Comparison of ENCODE assay signal across 24 cellular contexts in the genomic region with DNA sequence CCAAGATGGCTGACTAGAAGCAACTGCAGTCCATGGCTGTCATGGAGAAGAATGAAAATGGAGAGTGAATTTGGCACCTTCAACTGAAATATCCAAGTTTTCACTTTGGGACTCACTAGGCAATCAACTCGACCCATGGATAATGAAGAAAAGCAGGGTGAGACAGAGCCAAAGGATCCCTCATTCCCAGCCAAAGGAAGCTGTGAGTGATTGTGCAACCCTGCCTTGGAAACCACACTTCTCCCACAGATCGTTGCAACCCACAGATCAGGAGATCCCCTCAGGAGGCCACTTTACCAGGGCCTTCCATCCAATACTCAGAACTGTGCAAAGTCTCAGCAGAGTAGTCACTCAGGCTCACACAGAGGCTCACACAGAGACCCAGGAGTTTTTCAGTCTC. TPM values are rescaled to one million over a fixed set of nuclear protein-coding genes. Genes with fewer than 3 reads are reported as not detected.
A peak's percentile ranks its signal among the peaks of the same experiment; 100 is the strongest.
DNase-seq lines count a peak whose midpoint lies in the region; ATAC-seq, FAIRE-seq and TF ChIP-seq lines count a peak whose summit lies in the region.
"Had no signal": no experiment of that assay in that cellular context is flagged by ENCODE, and none has a peak within 500 bp of the region (broad histone marks: within the 10 kb centered on the region; RNA-seq: fewer than 3 reads in every experiment).

No MANE protein-coding gene starts in this region.

- 0% methylated on average over 1 of the region's 2 CpGs for WGBS in HepG2 (ENCODE audit: low lambda C conversion rate)
- 18% methylated on average over 2 of the region's 2 CpGs for WGBS in right lobe of liver (ENCODE audit: insufficient coverage, low coverage, low lambda C conversion rate, missing lambda C conversion rate)
- 55% methylated on average over 2 of the region's 2 CpGs for WGBS in mesenchymal stem cell

- no peak for ATAC-seq in HepG2
- no peak for ATAC-seq in right lobe of liver
- ATAC-seq in HG02981 (IDR thresholded peaks at IDR 0.05; ENCODE audit: unreplicated experiment) = no peak
- ATAC-seq: CD8-positive, alpha-beta T cell had no signal

- FAIRE-seq in HepG2 (lab: Jason Lieb, UNC) = no peak
- FAIRE-seq: GM12891, GM18507, H1 had no signal

- CTCF ChIA-PET in HepG2 (lab: Yijun Ruan, JAX; ENCODE audit: low intra/inter-chr PET ratio, low total read pairs) = no interaction called here

- no peak overlapping the region for H3K9ac ChIP-seq in HepG2 (ENCODE audit: insufficient read depth, low read depth, low read length)
- H3K9ac ChIP-seq in mesenchymal stem cell (ENCODE audit: low read length) = no peak overlapping the region
- H3K9ac ChIP-seq: BLaER1 had no signal

- no peaks in the 10 kb centered on the region for H3K36me3 ChIP-seq in HepG2 (replicated peaks in 1 of 2; ENCODE audit: control insufficient read depth in 1 of 2, insufficient read depth in 2 of 2, low read length in 2 of 2)
- no peaks in the 10 kb centered on the region for H3K36me3 ChIP-seq in right lobe of liver
- H3K36me3 ChIP-seq in mesenchymal stem cell (ENCODE audit: control insufficient read depth in 1 of 2, insufficient read depth in 2 of 2, low read depth in 1 of 2, low read length in 2 of 2) = no peaks in the 10 kb centered on the region
- H3K36me3 ChIP-seq: BLaER1 had no signal

- no peak overlapping the region for H4K91ac ChIP-seq in mesenchymal stem cell (ENCODE audit: low read length)

- DNase-seq in HepG2 (ENCODE audit: low spot score) (no peak), right lobe of liver (no peak), amniotic epithelial cell (ENCODE audit: low read depth) (peak; percentile 77), mesenchymal stem cell (peak; percentile 12), NCI-H2107 treated with DMSO at 0.1 percent for 48 hours (lab: John Stamatoyannopoulos, UW; ENCODE audit: unreplicated experiment) (no peak), caudate nucleus (lab: John Stamatoyannopoulos, UW) (no peak)
- no peak for DNase-seq in activated T-cell treated with anti-CD3 and anti-CD28 coated beads, Interleukin-2, amount 50 U/mL, for 48 hours
- DNase-seq: 8988T; CD8-positive, alpha-beta T cell; DMS79 treated with DMSO at 0.1 percent for 48 hours; GDM1; HFFc6; Kasumi-1; NCI-H187 treated with DMSO at 0.1 percent for 48 hours; NCI-H2171; NCI-H748 treated with DMSO at 0.1 percent for 48 hours; OCI-M1; RPMI8226 had no signal

- H3K4me2 ChIP-seq in HepG2 (ENCODE audit: low read depth, low read length) (no peak overlapping the region), mesenchymal stem cell (ENCODE audit: low read length, poor library complexity, severe bottlenecking) (no peak overlapping the region)
- H3K4me2 ChIP-seq: BLaER1 had no signal

- BruUV-seq in HepG2 (replicated peaks; lab: Mats Ljungman, UMichigan) = no TSS peak

- H3K4ac ChIP-seq in mesenchymal stem cell (ENCODE audit: low read depth in 1 of 2, low read length in 2 of 2) = no peak overlapping the region

- no peaks in the 10 kb centered on the region; the same call in 1 of the 2 replicates for H3K9me3 ChIP-seq in HepG2 (ENCODE audit: low read length)
- no peaks in the 10 kb centered on the region for H3K9me3 ChIP-seq in right lobe of liver
- peaks cover 17% of the 10 kb centered on the region for H3K9me3 ChIP-seq in mesenchymal stem cell (ENCODE audit: control insufficient read depth, low read length)

- H2BK15ac ChIP-seq in mesenchymal stem cell (ENCODE audit: low read depth, poor library complexity, severe bottlenecking) = no peak overlapping the region

- H3K79me2 ChIP-seq in HepG2 (ENCODE audit: insufficient read depth, low read length) = no peaks in the 10 kb centered on the region

- TF ChIP-seq POLR2A in HepG2 (IDR thresholded peaks at IDR 0.05; ENCODE audit: insufficient read depth in 1 of 2, low read depth in 2 of 2, low read length in 2 of 2) (no peak), right lobe of liver (IDR thresholded peaks at IDR 0.05) (no peak)

- no peak overlapping the region for H4K8ac ChIP-seq in mesenchymal stem cell (ENCODE audit: low read length)

- H3K79me1 ChIP-seq in mesenchymal stem cell (replicated peaks; ENCODE audit: low read length, poor library complexity, severe bottlenecking) = no peaks in the 10 kb centered on the region

- H3K23ac ChIP-seq in mesenchymal stem cell (ENCODE audit: low read length in 2 of 2) = no peak overlapping the region

- H3K4me3 ChIP-seq in HepG2 (replicated peaks in 1 of 3; ENCODE audit: insufficient read depth in 1 of 3, low read depth in 2 of 3, low read length in 3 of 3) (no peak overlapping the region), right lobe of liver (no peak overlapping the region), mesenchymal stem cell (ENCODE audit: insufficient read depth in 1 of 2, low read depth in 1 of 2, low read length in 2 of 2) (no peak overlapping the region)
- H3K4me3 ChIP-seq: BLaER1 had no signal

- no peak for TF ChIP-seq EP300 in HepG2 (IDR thresholded peaks at IDR 0.05; ENCODE audit: low read depth in 2 of 2, low read length in 2 of 2)
- no peak for TF ChIP-seq EP300 in HepG2 (CRISPR knock-in tag; IDR thresholded peaks at IDR 0.05; ENCODE audit: borderline replicate concordance)

- POLR2A ChIA-PET in HepG2 (lab: Yijun Ruan, JAX) = no interaction called here

- H2AK5ac ChIP-seq in mesenchymal stem cell (ENCODE audit: low read length, severe bottlenecking) = no peak overlapping the region

- H3K14ac ChIP-seq in mesenchymal stem cell (ENCODE audit: low read length in 2 of 2) = no peak overlapping the region

- TF ChIP-seq CTCF in HepG2 (CRISPR knock-in tag; IDR thresholded peaks at IDR 0.05) = no peak
- no peak for TF ChIP-seq CTCF in right lobe of liver (IDR thresholded peaks at IDR 0.05)

- H2BK5ac ChIP-seq in mesenchymal stem cell (ENCODE audit: low read depth, low read length, poor library complexity, severe bottlenecking) = no peak overlapping the region

- H3K4me1 ChIP-seq in HepG2 (ENCODE audit: insufficient read depth, low read length) (peaks cover 9% of the 10 kb centered on the region), right lobe of liver (no peaks in the 10 kb centered on the region), mesenchymal stem cell (ENCODE audit: control insufficient read depth, insufficient read depth, low read depth, low read length) (peaks cover 4% of the 10 kb centered on the region)
- H3K4me1 ChIP-seq: BLaER1 had no signal

- in situ Hi-C loops in HepG2 (cut with HindIII; ENCODE audit: extremely low pct_ligation_motif_present, low pct_unique_long_range_greater_than_20kb) = no loop called here

- intact Hi-C loops in HepG2 (cut with micrococcal nuclease; ENCODE audit: unreplicated experiment) = no loop called here
- intact Hi-C loops in right lobe of liver (cut with DNase I) = no loop called here

- no peak overlapping the region for H2AFZ ChIP-seq in HepG2 (ENCODE audit: low read length)
- no peak overlapping the region for H2AFZ ChIP-seq in mesenchymal stem cell (ENCODE audit: low read depth, low read length)

- no peak overlapping the region for H2BK12ac ChIP-seq in mesenchymal stem cell (ENCODE audit: low read length in 2 of 2)

- H4K20me1 ChIP-seq in HepG2 (ENCODE audit: insufficient read depth, low read length) = peaks cover 2% of the 10 kb centered on the region; the same call in 1 of the 2 replicates
- H4K20me1 ChIP-seq: BLaER1 had no signal

- H3K18ac ChIP-seq in mesenchymal stem cell (ENCODE audit: low read depth in 1 of 2, low read length in 2 of 2) = no peak overlapping the region

- H3K27me3 ChIP-seq in HepG2 (ENCODE audit: control insufficient read depth in 1 of 2, insufficient read depth in 2 of 2, low read length in 2 of 2) = peaks cover 0 to 14% of the 10 kb centered on the region in 2 experiments; a peak in 2 of 5 replicates
- H3K27me3 ChIP-seq in right lobe of liver = no peaks in the 10 kb centered on the region
- no peaks in the 10 kb centered on the region for H3K27me3 ChIP-seq in mesenchymal stem cell (ENCODE audit: control insufficient read depth in 1 of 2, insufficient read depth in 1 of 2, low read length in 2 of 2)
- H3K27me3 ChIP-seq: BLaER1 had no signal

- H3K27ac ChIP-seq in HepG2 (ENCODE audit: extremely low read length, insufficient read depth, low read length) (no peak overlapping the region), right lobe of liver (no peak overlapping the region), mesenchymal stem cell (ENCODE audit: low read length, poor library complexity, severe bottlenecking) (no peak overlapping the region), caudate nucleus (ENCODE audit: low read depth, low read length) (no peak overlapping the region)
- H3K27ac ChIP-seq: BLaER1 had no signal

- TF ChIP-seq RAD21 in HepG2 (CRISPR knock-in tag; IDR thresholded peaks at IDR 0.05) = no peak

- no peak overlapping the region for H2BK120ac ChIP-seq in mesenchymal stem cell (ENCODE audit: low read depth, low read length)

TF ChIP-seq in HepG2, 621 proteins besides CTCF, POLR2A, EP300 and RAD21 (continues in another document):
- no peak for TF ChIP-seq U2AF2 (IDR thresholded peaks at IDR 0.05; ENCODE audit: low read depth, low read length)

RNA-seq across cellular contexts. Expression of a gene that starts 4.5 kb away (rescaled TPM):
- total RNA-seq in HepG2 (2016; rRNA removed; fragmentation: Illumina TruSeq; extraction: Trizol) = not detected in 2 replicates
- total RNA-seq in HepG2 (2016; cell fraction: cytosol; rRNA removed; fragmentation: Illumina TruSeq; extraction: Trizol; ENCODE audit: low read depth) = not detected in 2 replicates
- total RNA-seq in HepG2 (2016; cell fraction: insoluble cytoplasmic fraction; rRNA removed; fragmentation: Illumina TruSeq; extraction: Trizol) = not detected in 2 replicates
- not detected in 2 replicates for total RNA-seq in HepG2 (2016; cell fraction: membrane; rRNA removed; fragmentation: Illumina TruSeq; extraction: Trizol)
- total RNA-seq in HepG2 (2016; cell fraction: nucleus; rRNA removed; fragmentation: Illumina TruSeq; extraction: Trizol) = not detected in 2 replicates
- polyA plus RNA-seq in HepG2 (2011; rRNA removed) = not detected in 2 replicates
- not detected in 2 replicates for polyA plus RNA-seq in HepG2 (2011; cell fraction: cytosol; rRNA removed)
- not detected in 2 replicates for polyA plus RNA-seq in HepG2 (2011; cell fraction: nucleus; rRNA removed)
- polyA plus RNA-seq in HepG2 (2012) = not detected in 2 replicates
- polyA plus RNA-seq in HepG2 (2016; cell fraction: cytosol; fragmentation: Illumina TruSeq; extraction: Trizol; ENCODE audit: low read depth) = not detected in 2 replicates
- not detected in 2 replicates for polyA plus RNA-seq in HepG2 (2016; cell fraction: insoluble cytoplasmic fraction; fragmentation: Illumina TruSeq; extraction: Trizol; ENCODE audit: low read depth)
- not detected in 2 replicates for polyA plus RNA-seq in HepG2 (2016; cell fraction: membrane; fragmentation: Illumina TruSeq; extraction: Trizol; ENCODE audit: low read depth)
- polyA plus RNA-seq in HepG2 (2016; cell fraction: nucleus; fragmentation: Illumina TruSeq; extraction: Trizol; ENCODE audit: insufficient read depth, low read depth) = not detected in 2 replicates
- polyA minus RNA-seq in HepG2 (2011; rRNA and poly(A)+ RNA removed; ENCODE audit: low replicate concordance) = not detected in 2 replicates
- not detected in 2 replicates for polyA minus RNA-seq in HepG2 (2011; cell fraction: cytosol; rRNA and poly(A)+ RNA removed)
- not detected in 2 replicates for polyA minus RNA-seq in HepG2 (2011; cell fraction: nucleus; rRNA and poly(A)+ RNA removed)
- total RNA-seq in right lobe of liver = not detected
- polyA plus RNA-seq in mesenchymal stem cell (2013, experiment 1 of 2) = not detected
- polyA plus RNA-seq in mesenchymal stem cell (2013, experiment 2 of 2) = 0.15 TPM
- total RNA-seq: CD8-positive, alpha-beta T cell; H1; NCI-H460 had no signal
- polyA plus RNA-seq: H1 had no signal

Comparison
In these comparisons a context has a peak if more than half of its experiments do, and no peak if none do; other contexts are left out.
1. DNase-seq: peak in amniotic epithelial cell (single experiment) and mesenchymal stem cell (single experiment); none in HepG2 (single experiment), right lobe of liver (0 of 3), NCI-H2107 treated with DMSO at 0.1 percent for 48 hours (single experiment), caudate nucleus (0 of 61) and activated T-cell treated with anti-CD3 and anti-CD28 coated beads, Interleukin-2, amount 50 U/mL, for 48 hours (0 of 2).